Comparison of ENCODE assay signal across 33 cellular contexts in the genomic region with DNA sequence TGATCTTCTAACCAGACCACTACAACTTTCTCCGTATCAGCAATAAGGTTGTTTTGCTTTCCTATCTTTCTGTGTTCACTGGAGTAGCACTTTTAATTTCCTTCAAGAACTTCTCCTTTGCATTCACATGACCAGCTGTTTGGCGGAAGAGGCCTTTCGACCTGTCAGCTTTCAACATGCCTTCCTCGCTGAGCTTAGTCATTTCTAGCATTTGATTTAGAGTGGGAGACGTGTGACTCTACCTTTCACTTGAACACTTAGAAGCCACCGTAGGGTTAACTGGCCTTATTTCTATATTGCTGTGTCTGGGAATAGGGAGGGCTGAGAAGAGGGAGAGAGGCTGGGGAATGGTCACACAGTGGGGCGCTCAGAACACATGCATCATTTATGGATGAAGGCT.
"Had no signal": no experiment of that assay in that cellular context is flagged by ENCODE, and none has a peak within 500 bp of the region (broad histone marks: within the 10 kb centered on the region; RNA-seq: fewer than 3 reads in every experiment).

No MANE protein-coding gene starts in this region.

- H3K27me3 Mint-ChIP-seq: activated B cell treated with CpG ODN at 0.5 μM for 24 hours; activated CD4-positive, alpha-beta memory T cell treated with anti-CD3 and anti-CD28 coated beads for 36 hours; activated CD4-positive, alpha-beta T cell treated with anti-CD3 and anti-CD28 coated beads, Interleukin-2, amount 10 ng/mL, durations not matched to agents 24 days and 14 days; activated CD8-positive, alpha-beta memory T cell treated with anti-CD3 and anti-CD28 coated beads, Interleukin-2, amount 10 ng/mL, durations not matched to agents 7 days and 5 days; activated naive CD4-positive, alpha-beta T cell treated with anti-CD3 and anti-CD28 coated beads, Interleukin-2, amount 10 ng/mL, durations not matched to agents 7 days and 5 days; activated naive CD4-positive, alpha-beta T cell treated with anti-CD3 and anti-CD28 coated beads, Interleukin-2, amount 50 U/mL, for 24 hours; activated naive CD8-positive, alpha-beta T cell; activated naive CD8-positive, alpha-beta T cell treated with anti-CD3 and anti-CD28 coated beads, Interleukin-2, amount 10 ng/mL, durations not matched to agents 7 days and 5 days; activated naive CD8-positive, alpha-beta T cell treated with anti-CD3 and anti-CD28 coated beads, Interleukin-2, amount 50 U/mL, for 24 hours; activated T-cell treated with anti-CD3 and anti-CD28 coated beads, Interleukin-2, amount 50 U/mL, for 24 hours had no signal

- ATAC-seq: activated CD8-positive, alpha-beta memory T cell treated with anti-CD3 and anti-CD28 coated beads, Interleukin-2, amount 10 ng/mL, durations not matched to agents 7 days and 5 days; activated CD8-positive, alpha-beta T cell treated with anti-CD3 and anti-CD28 coated beads, Interleukin-2, amount 10 ng/mL, durations not matched to agents 7 days and 5 days; activated naive CD8-positive, alpha-beta T cell treated with anti-CD3 and anti-CD28 coated beads, Interleukin-2, amount 50 U/mL, for 24 hours; body of pancreas had no signal

- H3K4me3 ChIP-seq: body of pancreas, breast epithelium had no signal

- H3K4me3 Mint-ChIP-seq: activated B cell treated with CpG ODN at 0.5 μM for 24 hours; activated CD4-positive, alpha-beta memory T cell treated with anti-CD3 and anti-CD28 coated beads for 36 hours; activated CD4-positive, alpha-beta T cell treated with anti-CD3 and anti-CD28 coated beads, Interleukin-2, amount 10 ng/mL, durations not matched to agents 24 days and 14 days; activated CD8-positive, alpha-beta memory T cell treated with anti-CD3 and anti-CD28 coated beads, Interleukin-2, amount 10 ng/mL, durations not matched to agents 7 days and 5 days; activated CD8-positive, alpha-beta T cell treated with anti-CD3 and anti-CD28 coated beads, Interleukin-2, amount 10 ng/mL, durations not matched to agents 7 days and 5 days; activated naive CD4-positive, alpha-beta T cell treated with anti-CD3 and anti-CD28 coated beads, Interleukin-2, amount 10 ng/mL, durations not matched to agents 7 days and 5 days; activated naive CD4-positive, alpha-beta T cell treated with anti-CD3 and anti-CD28 coated beads, Interleukin-2, amount 50 U/mL, for 24 hours; activated naive CD8-positive, alpha-beta T cell; activated naive CD8-positive, alpha-beta T cell treated with anti-CD3 and anti-CD28 coated beads, Interleukin-2, amount 10 ng/mL, durations not matched to agents 7 days and 5 days; activated naive CD8-positive, alpha-beta T cell treated with anti-CD3 and anti-CD28 coated beads, Interleukin-2, amount 50 U/mL, for 24 hours; activated T-cell treated with anti-CD3 and anti-CD28 coated beads, Interleukin-2, amount 50 U/mL, for 24 hours; T-helper 1 cell treated with Interleukin-12 subunit alpha and Interleukin-12 subunit beta and Interleukin-4 antibody, amounts not matched to agents 30 μg/mL and 1 μg/mL, for 36 hours; T-helper 2 cell treated with Interferon-gamma antibody and Interleukin-4, amounts not matched to agents 5 μg/mL and 100 μg/mL, for 36 hours had no signal

- DNase-seq: activated B cell treated with CpG ODN at 0.5 μM for 24 hours; activated CD4-positive, alpha-beta memory T cell treated with anti-CD3 and anti-CD28 coated beads for 36 hours; activated CD4-positive, alpha-beta T cell treated with anti-CD3 and anti-CD28 coated beads for 4 hours; activated CD4-positive, alpha-beta T cell treated with anti-CD3 and anti-CD28 coated beads, Interleukin-2, amount 10 ng/mL, durations not matched to agents 24 days and 14 days; activated CD4-positive, alpha-beta T cell treated with anti-CD3 and anti-CD28 coated beads, Interleukin-2, amount 50 U/mL, for 1 hour; activated CD4-positive, alpha-beta T cell treated with anti-CD3 and anti-CD28 coated beads, Interleukin-2, amount 50 U/mL, for 4 hours; activated CD4-positive, CD25-positive, alpha-beta regulatory T cell treated with anti-CD3 and anti-CD28 coated beads, Interleukin-2, amount 50 U/mL, for 72 hours; activated CD8-positive, alpha-beta memory T cell treated with anti-CD3 and anti-CD28 coated beads for 24 hours; activated CD8-positive, alpha-beta memory T cell treated with anti-CD3 and anti-CD28 coated beads, Interleukin-2, amount 10 ng/mL, durations not matched to agents 7 days and 5 days; activated CD8-positive, alpha-beta memory T cell treated with anti-CD3 and anti-CD28 coated beads, Interleukin-2, amount 50 U/mL, for 48 hours; activated CD8-positive, alpha-beta T cell treated with anti-CD3 and anti-CD28 coated beads, Interleukin-2, amount 10 ng/mL, durations not matched to agents 7 days and 5 days; activated effector memory CD4-positive, alpha-beta T cell treated with Interleukin-2 at 50 U/mL for 16 hours; activated gamma-delta T cell; activated naive CD4-positive, alpha-beta T cell treated with anti-CD3 and anti-CD28 coated beads, Interleukin-2, amount 10 ng/mL, durations not matched to agents 7 days and 5 days; activated naive CD4-positive, alpha-beta T cell treated with Interleukin-2 at 50 U/mL for 16 hours; activated naive CD8-positive, alpha-beta T cell treated with anti-CD3 and anti-CD28 coated beads, Interleukin-2, amount 10 ng/mL, durations not matched to agents 7 days and 5 days; activated naive CD8-positive, alpha-beta T cell treated with anti-CD3 and anti-CD28 coated beads, Interleukin-2, amount 50 U/mL, for 24 hours; activated T-cell treated with anti-CD3 and anti-CD28 coated beads, Interleukin-2, amount 50 U/mL, for 24 hours; activated T-cell treated with anti-CD3 and anti-CD28 coated beads, Interleukin-2, amount 50 U/mL, for 48 hours; aorta; body of pancreas; brain microvascular endothelial cell; central memory CD4-positive, alpha-beta T cell; T-helper 1 cell; T-helper 2 cell; T-helper 9 cell had no signal

- H3K27me3 ChIP-seq: body of pancreas, brain microvascular endothelial cell, breast epithelium had no signal

- H3K9me3 ChIP-seq: body of pancreas had no signal

- H3K36me3 ChIP-seq: brain microvascular endothelial cell, breast epithelium had no signal

- H3K4me1 Mint-ChIP-seq: activated B cell treated with CpG ODN at 0.5 μM for 24 hours; activated naive CD4-positive, alpha-beta T cell treated with anti-CD3 and anti-CD28 coated beads, Interleukin-2, amount 10 ng/mL, durations not matched to agents 7 days and 5 days; activated naive CD4-positive, alpha-beta T cell treated with anti-CD3 and anti-CD28 coated beads, Interleukin-2, amount 50 U/mL, for 24 hours had no signal

- H3K27ac Mint-ChIP-seq: activated B cell treated with CpG ODN at 0.5 μM for 24 hours; activated CD4-positive, alpha-beta memory T cell treated with anti-CD3 and anti-CD28 coated beads for 36 hours; activated CD4-positive, alpha-beta T cell treated with anti-CD3 and anti-CD28 coated beads, Interleukin-2, amount 10 ng/mL, durations not matched to agents 24 days and 14 days; activated CD8-positive, alpha-beta memory T cell treated with anti-CD3 and anti-CD28 coated beads, Interleukin-2, amount 10 ng/mL, durations not matched to agents 7 days and 5 days; activated CD8-positive, alpha-beta T cell treated with anti-CD3 and anti-CD28 coated beads, Interleukin-2, amount 10 ng/mL, durations not matched to agents 7 days and 5 days; activated naive CD4-positive, alpha-beta T cell treated with anti-CD3 and anti-CD28 coated beads, Interleukin-2, amount 10 ng/mL, durations not matched to agents 7 days and 5 days; activated naive CD4-positive, alpha-beta T cell treated with anti-CD3 and anti-CD28 coated beads, Interleukin-2, amount 50 U/mL, for 24 hours; activated naive CD8-positive, alpha-beta T cell; activated naive CD8-positive, alpha-beta T cell treated with anti-CD3 and anti-CD28 coated beads, Interleukin-2, amount 10 ng/mL, durations not matched to agents 7 days and 5 days; activated naive CD8-positive, alpha-beta T cell treated with anti-CD3 and anti-CD28 coated beads, Interleukin-2, amount 50 U/mL, for 24 hours; activated T-cell treated with anti-CD3 and anti-CD28 coated beads, Interleukin-2, amount 50 U/mL, for 24 hours; activated T-helper 2 cell treated with anti-CD3 and anti-CD28 coated beads, Interferon-gamma antibody, Interleukin-2, Interleukin-4, amounts not matched to agents 10 μg/mL and 5 μg/mL and 100 μg/mL, durations not matched to agents 14 hours and 24 hours and 36 hours; T-helper 1 cell treated with Interleukin-12 subunit alpha and Interleukin-12 subunit beta and Interleukin-4 antibody, amounts not matched to agents 30 μg/mL and 1 μg/mL, for 36 hours; T-helper 2 cell treated with Interferon-gamma antibody and Interleukin-4, amounts not matched to agents 5 μg/mL and 100 μg/mL, for 36 hours had no signal

- H3K4me1 ChIP-seq: body of pancreas, breast epithelium had no signal

- H3K27ac ChIP-seq: body of pancreas, brain microvascular endothelial cell, breast epithelium, VCaP had no signal

- H3K9me3 Mint-ChIP-seq: activated B cell treated with CpG ODN at 0.5 μM for 24 hours; activated CD4-positive, alpha-beta T cell treated with anti-CD3 and anti-CD28 coated beads, Interleukin-2, amount 10 ng/mL, durations not matched to agents 24 days and 14 days; activated naive CD4-positive, alpha-beta T cell treated with anti-CD3 and anti-CD28 coated beads, Interleukin-2, amount 10 ng/mL, durations not matched to agents 7 days and 5 days; activated naive CD4-positive, alpha-beta T cell treated with anti-CD3 and anti-CD28 coated beads, Interleukin-2, amount 50 U/mL, for 24 hours; activated naive CD8-positive, alpha-beta T cell treated with anti-CD3 and anti-CD28 coated beads, Interleukin-2, amount 10 ng/mL, durations not matched to agents 7 days and 5 days; activated T-cell treated with anti-CD3 and anti-CD28 coated beads, Interleukin-2, amount 50 U/mL, for 24 hours; activated T-helper 2 cell treated with anti-CD3 and anti-CD28 coated beads, Interferon-gamma antibody, Interleukin-2, Interleukin-4, amounts not matched to agents 10 μg/mL and 5 μg/mL and 100 μg/mL, durations not matched to agents 14 hours and 24 hours and 36 hours; T-helper 1 cell treated with Interleukin-12 subunit alpha and Interleukin-12 subunit beta and Interleukin-4 antibody, amounts not matched to agents 30 μg/mL and 1 μg/mL, for 36 hours; T-helper 2 cell treated with Interferon-gamma antibody and Interleukin-4, amounts not matched to agents 5 μg/mL and 100 μg/mL, for 36 hours had no signal
